30 cellular contexts compared by ENCODE assay signal in genomic region chr7:36734731-36735130, GRCh38. TPM values are rescaled to one million over a fixed set of nuclear protein-coding genes. Genes with fewer than 3 reads are reported as not detected.
"Had no signal": no experiment of that assay in that cellular context is flagged by ENCODE, and none has a peak within 500 bp of the region (broad histone marks: within the 10 kb centered on the region; RNA-seq: fewer than 3 reads in every experiment).

No MANE protein-coding gene starts in this region.

- H3K27me3 Mint-ChIP-seq: activated CD4-positive, alpha-beta T cell treated with anti-CD3 and anti-CD28 coated beads, Interleukin-2, amount 10 ng/mL, durations not matched to agents 7 days and 5 days; activated naive CD4-positive, alpha-beta T cell treated with anti-CD3 and anti-CD28 coated beads, Interleukin-2, amount 50 U/mL, for 24 hours; effector memory CD8-positive, alpha-beta T cell; progenitor cell of endocrine pancreas had no signal

- H3K4me3 Mint-ChIP-seq: activated CD4-positive, alpha-beta T cell treated with anti-CD3 and anti-CD28 coated beads, Interleukin-2, amount 10 ng/mL, durations not matched to agents 7 days and 5 days; activated naive CD4-positive, alpha-beta T cell treated with anti-CD3 and anti-CD28 coated beads, Interleukin-2, amount 50 U/mL, for 24 hours; nephron; T-helper 1 cell treated with Interleukin-12 subunit alpha and Interleukin-12 subunit beta and Interleukin-4 antibody, amounts not matched to agents 30 μg/mL and 1 μg/mL, for 36 hours had no signal

- ATAC-seq: gastrocnemius medialis, mucosa of descending colon, right lobe of liver, upper lobe of right lung had no signal

- H3K36me3 Mint-ChIP-seq: activated naive CD4-positive, alpha-beta T cell treated with anti-CD3 and anti-CD28 coated beads, Interleukin-2, amount 50 U/mL, for 24 hours had no signal

- H3K27ac Mint-ChIP-seq: activated CD4-positive, alpha-beta T cell treated with anti-CD3 and anti-CD28 coated beads, Interleukin-2, amount 10 ng/mL, durations not matched to agents 7 days and 5 days; activated naive CD4-positive, alpha-beta T cell treated with anti-CD3 and anti-CD28 coated beads, Interleukin-2, amount 50 U/mL, for 24 hours; nephron; progenitor cell of endocrine pancreas; T-helper 1 cell treated with Interleukin-12 subunit alpha and Interleukin-12 subunit beta and Interleukin-4 antibody, amounts not matched to agents 30 μg/mL and 1 μg/mL, for 36 hours had no signal

- DNase-seq: activated CD4-positive, alpha-beta T cell treated with anti-CD3 and anti-CD28 coated beads, Interleukin-2, amount 10 ng/mL, durations not matched to agents 7 days and 5 days; activated CD8-positive, alpha-beta memory T cell treated with anti-CD3 and anti-CD28 coated beads for 24 hours; activated CD8-positive, alpha-beta memory T cell treated with anti-CD3 and anti-CD28 coated beads, Interleukin-2, amount 50 U/mL, for 4 hours; activated gamma-delta T cell treated with Interleukin-2 at 50 U/mL for 16 hours; amniotic stem cell; brain microvascular endothelial cell; cortex of kidney; effector memory CD8-positive, alpha-beta T cell; erythroblast; gastrocnemius medialis; glutamatergic neuron; islet precursor cell; left ventricle myocardium inferior; mucosa of descending colon; ovary; right lobe of liver; SK-N-SH; stimulated activated CD4-positive, alpha-beta T cell treated with anti-CD3 and anti-CD28 coated beads, Interleukin-12 subunit alpha, Interleukin-12 subunit beta, amount 100 ng/mL, for 4 hours; stimulated activated CD4-positive, alpha-beta T cell treated with anti-CD3 and anti-CD28 coated beads, Interleukin-4, amount 100 ng/mL, for 1 hour; SW 1271; T-helper 9 cell; tibial artery; upper lobe of right lung had no signal

RNA-seq across cellular contexts. Expression of gene AOAH, which starts 10.4 kb away (rescaled TPM):
- total RNA-seq: astrocyte, chondrocyte, myocyte had no signal
- polyA plus RNA-seq: SK-N-SH had no signal
